23 cellular contexts compared by ENCODE assay signal in genomic region chr11:3969200-3969599, GRCh38.
DNase-seq lines count a peak whose midpoint lies in the region; ATAC-seq and TF ChIP-seq lines count a peak whose summit lies in the region.
"Had no signal": no experiment of that assay in that cellular context is flagged by ENCODE, and none has a peak within 500 bp of the region (broad histone marks: within the 10 kb centered on the region; RNA-seq: fewer than 3 reads in every experiment).

No MANE protein-coding gene starts in this region.

- intact Hi-C loops in testis (cut with DNase I; ENCODE audit: low total_unique reads) (no loop called here), left ventricle myocardium inferior (cut with micrococcal nuclease) (no loop called here)

- H3K9me3 ChIP-seq in testis (no peaks in the 10 kb centered on the region), left ventricle myocardium inferior (replicated peaks) (no peaks in the 10 kb centered on the region)

- POLR2A ChIA-PET in WTC11 (lab: Charles Lee): interaction anchor here (0.6 kb wide), 1 partner anchor 60 kb away, joined by 3 read pairs; no protein-coding TSS in a partner anchor

- no peak for TF ChIP-seq POLR2A in testis (IDR thresholded peaks at IDR 0.05)

- 96 to 100% methylated on average over 3 of the region's 3 CpGs for WGBS in testis, 2 donors

- CTCF ChIA-PET in activated naive CD4-positive, alpha-beta T cell treated with anti-CD3 and anti-CD28 coated beads, Interleukin-2, amount 10 ng/mL, durations not matched to agents 7 days and 5 days (lab: Charles Lee): interaction anchor here (1.7 to 4.0 kb wide), 3 partner anchors 11 to 114 kb away, joined by 5 to 22 read pairs (median 11); partner anchors contain the start of gene STIM1
- CTCF ChIA-PET in WTC11 (lab: Charles Lee): no interaction called here

- DNase-seq in activated naive CD4-positive, alpha-beta T cell treated with anti-CD3 and anti-CD28 coated beads, Interleukin-2, amount 10 ng/mL, durations not matched to agents 7 days and 5 days: no peak
- DNase-seq in activated naive CD4-positive, alpha-beta T cell treated with Interleukin-2 at 50 U/mL for 16 hours: no peak
- no peak for DNase-seq in WTC11 (ENCODE audit: low spot score)
- no peak for DNase-seq in effector memory CD8-positive, alpha-beta T cell
- DNase-seq in testis: no peak
- DNase-seq in left ventricle myocardium inferior: no peak
- DNase-seq: activated CD4-positive, alpha-beta T cell treated with anti-CD3 and anti-CD28 coated beads for 4 hours; activated T-cell treated with anti-CD3 and anti-CD28 coated beads, Interleukin-2, amount 50 U/mL, for 48 hours; aorta; cerebellar nuclear complex; DMS79; effector CD8-positive, alpha-beta T cell; Karpas-422; left ventricle myocardium superior; NCI-H1048; NCI-H2029; NCI-H446; stimulated activated CD4-positive, alpha-beta T cell treated with anti-CD3 and anti-CD28 coated beads, Interleukin-4, amount 100 ng/mL, for 1 hour; substantia nigra had no signal

- no peaks in the 10 kb centered on the region for H3K27me3 ChIP-seq in testis
- no peaks in the 10 kb centered on the region for H3K27me3 ChIP-seq in left ventricle myocardium inferior (ENCODE audit: low read depth)

- H3K4me3 ChIP-seq in testis (no peak overlapping the region), left ventricle myocardium inferior (no peak overlapping the region)
- H3K4me3 ChIP-seq: SK-N-MC, smooth muscle cell had no signal

- H3K27me3 Mint-ChIP-seq in activated naive CD4-positive, alpha-beta T cell treated with anti-CD3 and anti-CD28 coated beads, Interleukin-2, amount 10 ng/mL, durations not matched to agents 7 days and 5 days: no peaks in the 10 kb centered on the region
- no peaks in the 10 kb centered on the region for H3K27me3 Mint-ChIP-seq in WTC11 (ENCODE audit: low read depth)
- no peaks in the 10 kb centered on the region for H3K27me3 Mint-ChIP-seq in effector memory CD8-positive, alpha-beta T cell

- TF ChIP-seq CTCF in WTC11 (IDR thresholded peaks at IDR 0.05): no peak
- TF ChIP-seq CTCF in testis (IDR thresholded peaks at IDR 0.05): no peak
- no peak for TF ChIP-seq CTCF in left ventricle myocardium inferior (IDR thresholded peaks at IDR 0.05; ENCODE audit: borderline replicate concordance)

- peaks cover 59% of the 10 kb centered on the region for H3K4me1 Mint-ChIP-seq in activated naive CD4-positive, alpha-beta T cell treated with anti-CD3 and anti-CD28 coated beads, Interleukin-2, amount 10 ng/mL, durations not matched to agents 7 days and 5 days
- 0 out of 2 replicates have a peak, but pooled peaks cover 2% of the 10 kb centered on the region for H3K4me1 Mint-ChIP-seq in WTC11
- peaks cover 39 to 73% of the 10 kb centered on the region in 2 donors for H3K4me1 Mint-ChIP-seq in effector memory CD8-positive, alpha-beta T cell (ENCODE audit: low read depth in 2 of 2)

- peak overlapping the region; percentile 3 to 74 for H3K27ac ChIP-seq in testis
- H3K27ac ChIP-seq in left ventricle myocardium inferior (replicated peaks): no peak overlapping the region
- H3K27ac ChIP-seq: SK-N-MC had no signal

- H3K36me3 ChIP-seq in testis (ENCODE audit: low read depth, missing control alignments) (no peaks in the 10 kb centered on the region), left ventricle myocardium inferior (peaks cover 8% of the 10 kb centered on the region)

- no peaks in the 10 kb centered on the region for H3K9me3 Mint-ChIP-seq in activated naive CD4-positive, alpha-beta T cell treated with anti-CD3 and anti-CD28 coated beads, Interleukin-2, amount 10 ng/mL, durations not matched to agents 7 days and 5 days
- no peaks in the 10 kb centered on the region for H3K9me3 Mint-ChIP-seq in WTC11
- no peaks in the 10 kb centered on the region for H3K9me3 Mint-ChIP-seq in effector memory CD8-positive, alpha-beta T cell

- peak overlapping the region; percentile 78 for H3K27ac Mint-ChIP-seq in activated naive CD4-positive, alpha-beta T cell treated with anti-CD3 and anti-CD28 coated beads, Interleukin-2, amount 10 ng/mL, durations not matched to agents 7 days and 5 days
- no peak overlapping the region for H3K27ac Mint-ChIP-seq in WTC11
- H3K27ac Mint-ChIP-seq in effector memory CD8-positive, alpha-beta T cell: peak overlapping the region; percentile 18 to 91

- no peaks in the 10 kb centered on the region for H3K4me1 ChIP-seq in testis
- no peaks in the 10 kb centered on the region for H3K4me1 ChIP-seq in left ventricle myocardium inferior

- peaks cover 48% of the 10 kb centered on the region for H3K36me3 Mint-ChIP-seq in activated naive CD4-positive, alpha-beta T cell treated with anti-CD3 and anti-CD28 coated beads, Interleukin-2, amount 10 ng/mL, durations not matched to agents 7 days and 5 days
- H3K36me3 Mint-ChIP-seq in WTC11: no peaks in the 10 kb centered on the region
- peaks cover 3% of the 10 kb centered on the region for H3K36me3 Mint-ChIP-seq in effector memory CD8-positive, alpha-beta T cell (ENCODE audit: insufficient read depth)

- H3K4me3 Mint-ChIP-seq in activated naive CD4-positive, alpha-beta T cell treated with anti-CD3 and anti-CD28 coated beads, Interleukin-2, amount 10 ng/mL, durations not matched to agents 7 days and 5 days: no peak overlapping the region
- no peak overlapping the region for H3K4me3 Mint-ChIP-seq in WTC11
- H3K4me3 Mint-ChIP-seq in effector memory CD8-positive, alpha-beta T cell: peak overlapping the region; percentile 1 to 32

- ATAC-seq in WTC11: no peak
- no peak for ATAC-seq in effector memory CD8-positive, alpha-beta T cell (replicated peaks)
- ATAC-seq in activated CD4-positive, CD25-positive, alpha-beta regulatory T cell treated with anti-CD3 and anti-CD28 coated beads, Interleukin-2, amount 50 U/mL, for 24 hours: no peak
- ATAC-seq in GM19467 (IDR thresholded peaks at IDR 0.05; ENCODE audit: unreplicated experiment): no peak
- ATAC-seq: left ventricle myocardium superior had no signal

TF ChIP-seq in WTC11, 78 proteins besides CTCF, POLR2A, EP300 and RAD21:
- TF ChIP-seq ZNF121 (CRISPR knock-in tag; IDR thresholded peaks at IDR 0.05) (peak; percentile 67; the same call in 1 of the 2 replicates), ZNF425 (CRISPR knock-in tag; conservative IDR thresholded peaks at IDR 0.05) (no peak)

Comparison
In these comparisons a context has a peak if more than half of its experiments do, and no peak if none do; other contexts are left out.
1. H3K4me3 Mint-ChIP-seq: peak in effector memory CD8-positive, alpha-beta T cell (2 of 2); none in activated naive CD4-positive, alpha-beta T cell treated with anti-CD3 and anti-CD28 coated beads, Interleukin-2, amount 10 ng/mL, durations not matched to agents 7 days and 5 days (single experiment) and WTC11 (single experiment).